In the genomic region with DNA sequence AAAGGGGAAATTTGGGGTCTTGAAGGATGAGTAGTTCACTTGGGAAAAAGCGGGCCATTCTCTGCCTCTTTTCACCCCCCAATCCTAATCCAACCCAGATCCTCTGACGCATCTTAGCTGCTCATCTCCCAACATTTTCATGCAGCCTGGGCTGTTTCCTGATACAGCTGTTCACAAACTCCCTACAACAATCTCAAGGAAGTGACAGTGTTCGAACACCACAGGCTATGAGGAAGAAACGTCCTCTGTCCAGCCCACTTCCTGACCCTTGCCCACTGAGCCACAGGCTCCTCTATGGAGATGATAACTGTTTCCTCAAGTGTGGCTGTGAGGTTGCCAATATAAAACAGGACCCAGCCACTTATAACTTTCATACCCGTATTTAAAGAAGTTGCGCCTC, we compare ENCODE assay signal across 18 cellular contexts. TPM values are rescaled to one million over a fixed set of nuclear protein-coding genes. Genes with fewer than 3 reads are reported as not detected.
DNase-seq lines count a peak whose midpoint lies in the region; ATAC-seq and TF ChIP-seq lines count a peak whose summit lies in the region.
"Had no signal": no experiment of that assay in that cellular context is flagged by ENCODE, and none has a peak within 500 bp of the region (broad histone marks: within the 10 kb centered on the region; RNA-seq: fewer than 3 reads in every experiment).

No MANE protein-coding gene starts in this region.

- H3K36me3 Mint-ChIP-seq in CD8-positive, alpha-beta memory T cell: peaks cover 0 to 2% (median 0%) of the 10 kb centered on the region in 3 donors
- H3K36me3 Mint-ChIP-seq in dendritic cell treated with granulocyte-macrophage colony-stimulating factor and Interleukin-4, amounts not matched to agents 40 ng/mL and 50 ng/mL, for 4 days (ENCODE audit: low read depth): no peaks in the 10 kb centered on the region
- no peaks in the 10 kb centered on the region for H3K36me3 Mint-ChIP-seq in neural crest cell (ENCODE audit: low read depth)

- H2AFZ ChIP-seq in Loucy (ENCODE audit: low read length): peak overlapping the region; percentile 21; the same call in 1 of the 2 replicates

- H3K9me2 ChIP-seq in Loucy (replicated peaks; ENCODE audit: low read depth, low read length): no peaks in the 10 kb centered on the region

- H3K27me3 Mint-ChIP-seq in CD8-positive, alpha-beta memory T cell: peaks cover 35 to 37% of the 10 kb centered on the region in 2 donors
- H3K27me3 Mint-ChIP-seq in dendritic cell treated with granulocyte-macrophage colony-stimulating factor and Interleukin-4, amounts not matched to agents 40 ng/mL and 50 ng/mL, for 4 days: peaks cover 66% of the 10 kb centered on the region
- peaks cover 64% of the 10 kb centered on the region for H3K27me3 Mint-ChIP-seq in neural crest cell (ENCODE audit: low read depth)

- no peak overlapping the region for H3K4me3 ChIP-seq in CD8-positive, alpha-beta memory T cell (ENCODE audit: low read length)
- H3K4me3 ChIP-seq in Loucy (ENCODE audit: low read length, poor library complexity, severe bottlenecking) (peak overlapping the region; percentile 6), left lung (no peak overlapping the region)
- H3K4me3 ChIP-seq: GM12878, right atrium auricular region, SJSA1 had no signal

- peaks cover 3% of the 10 kb centered on the region for H3K27me3 ChIP-seq in CD8-positive, alpha-beta memory T cell (ENCODE audit: insufficient read depth, low read length, poor library complexity, severe bottlenecking)
- H3K27me3 ChIP-seq in Loucy (ENCODE audit: insufficient read depth, low read length, poor library complexity, severe bottlenecking) (no peaks in the 10 kb centered on the region), left lung (peaks cover 12 to 87% of the 10 kb centered on the region in 2 donors)

- H4K20me1 ChIP-seq in Loucy (ENCODE audit: insufficient read depth, low read length, poor library complexity, severe bottlenecking): no peaks in the 10 kb centered on the region

- H3K27ac Mint-ChIP-seq in CD8-positive, alpha-beta memory T cell: peak overlapping the region in 3 of 8 donors; percentile 3 to 76 (median 57)
- H3K27ac Mint-ChIP-seq in dendritic cell treated with granulocyte-macrophage colony-stimulating factor and Interleukin-4, amounts not matched to agents 40 ng/mL and 50 ng/mL, for 4 days: peak overlapping the region; percentile 90
- H3K27ac Mint-ChIP-seq in neural crest cell (ENCODE audit: unreplicated experiment): no peak overlapping the region
- H3K27ac Mint-ChIP-seq: memory B cell had no signal

- H3K9me3 Mint-ChIP-seq in CD8-positive, alpha-beta memory T cell: no peaks in the 10 kb centered on the region
- H3K9me3 Mint-ChIP-seq in dendritic cell treated with granulocyte-macrophage colony-stimulating factor and Interleukin-4, amounts not matched to agents 40 ng/mL and 50 ng/mL, for 4 days: no peaks in the 10 kb centered on the region
- H3K9me3 Mint-ChIP-seq in neural crest cell: no peaks in the 10 kb centered on the region

- H3K4me3 Mint-ChIP-seq in CD8-positive, alpha-beta memory T cell: peak overlapping the region in 4 of 7 donors; percentile 36 to 60 (median 52)
- peak overlapping the region; percentile 31 for H3K4me3 Mint-ChIP-seq in dendritic cell treated with granulocyte-macrophage colony-stimulating factor and Interleukin-4, amounts not matched to agents 40 ng/mL and 50 ng/mL, for 4 days
- peak overlapping the region; percentile 71 for H3K4me3 Mint-ChIP-seq in neural crest cell

- no peaks in the 10 kb centered on the region for H3F3A ChIP-seq in Loucy (ENCODE audit: low read depth)

- H3K36me3 ChIP-seq in CD8-positive, alpha-beta memory T cell (ENCODE audit: insufficient read depth, low read length): no peaks in the 10 kb centered on the region
- no peaks in the 10 kb centered on the region for H3K36me3 ChIP-seq in Loucy (ENCODE audit: insufficient read depth, low read length)
- H3K36me3 ChIP-seq in left lung: no peaks in the 10 kb centered on the region
- H3K36me3 ChIP-seq: brain microvascular endothelial cell, right atrium auricular region, SJSA1 had no signal

- no peak for ATAC-seq in HG03460 (IDR thresholded peaks at IDR 0.05; ENCODE audit: unreplicated experiment)
- ATAC-seq in HG02571 (IDR thresholded peaks at IDR 0.05; ENCODE audit: unreplicated experiment): no peak
- ATAC-seq in left lung: no peak
- ATAC-seq: GM12878 had no signal

- CTCF ChIA-PET in CD8-positive, alpha-beta memory T cell (lab: Charles Lee): interaction anchor here (0.8 to 1.7 kb wide), 4 partner anchors 11 to 94 kb away, joined by 3 to 5 read pairs (median 4); no protein-coding TSS in a partner anchor

- H3K4me2 ChIP-seq in Loucy (ENCODE audit: low read depth, low read length, poor library complexity, severe bottlenecking): peak overlapping the region; percentile 51

- DNase-seq in CD8-positive, alpha-beta memory T cell: no peak
- DNase-seq in neural crest cell (ENCODE audit: low read depth, low spot score): no peak
- DNase-seq in left lung: no peak
- DNase-seq: brain microvascular endothelial cell, DMS53, NCI-H146, NCI-H69 had no signal

- no peaks in the 10 kb centered on the region for H3K79me2 ChIP-seq in Loucy (ENCODE audit: insufficient read depth, low read length)

- H3K9ac ChIP-seq in Loucy (ENCODE audit: low read depth, low read length, poor library complexity, severe bottlenecking): peak overlapping the region; percentile 50

- POLR2A ChIA-PET in CD8-positive, alpha-beta memory T cell (lab: Charles Lee): no interaction called here

- no peak overlapping the region for H3K27ac ChIP-seq in CD8-positive, alpha-beta memory T cell (ENCODE audit: low read depth, low read length)
- no peak overlapping the region for H3K27ac ChIP-seq in left lung
- H3K27ac ChIP-seq: brain microvascular endothelial cell, right atrium auricular region, SJSA1 had no signal

- TF ChIP-seq CTCF in Loucy (conservative IDR thresholded peaks at IDR 0.05; ENCODE audit: low read length): no peak
- no peak for TF ChIP-seq CTCF in neural crest cell (conservative IDR thresholded peaks at IDR 0.05)
- no peak for TF ChIP-seq CTCF in left lung (IDR thresholded peaks at IDR 0.05)

- H3K9me3 ChIP-seq in CD8-positive, alpha-beta memory T cell (ENCODE audit: low read length): no peaks in the 10 kb centered on the region
- H3K9me3 ChIP-seq in Loucy (ENCODE audit: insufficient read depth, low read depth, low read length) (no peaks in the 10 kb centered on the region), left lung (no peaks in the 10 kb centered on the region)
- H3K9me3 ChIP-seq: right atrium auricular region, SJSA1 had no signal

- H3K4me1 Mint-ChIP-seq in CD8-positive, alpha-beta memory T cell: peaks cover 19 to 35% (median 34%) of the 10 kb centered on the region in 3 donors
- peaks cover 54% of the 10 kb centered on the region for H3K4me1 Mint-ChIP-seq in dendritic cell treated with granulocyte-macrophage colony-stimulating factor and Interleukin-4, amounts not matched to agents 40 ng/mL and 50 ng/mL, for 4 days (ENCODE audit: low read depth)
- peaks cover 31% of the 10 kb centered on the region for H3K4me1 Mint-ChIP-seq in neural crest cell

- peaks cover 28% of the 10 kb centered on the region for H3K4me1 ChIP-seq in CD8-positive, alpha-beta memory T cell (ENCODE audit: insufficient read depth, low read length)
- H3K4me1 ChIP-seq in Loucy (ENCODE audit: insufficient read depth, low read length, poor library complexity, severe bottlenecking) (peaks cover 18% of the 10 kb centered on the region), left lung (peaks cover 0 to 42% of the 10 kb centered on the region in 2 donors)

- intact Hi-C loops in dendritic cell treated with granulocyte-macrophage colony-stimulating factor and Interleukin-4, amounts not matched to agents 40 ng/mL and 50 ng/mL, for 4 days (cut with micrococcal nuclease): no loop called here
- intact Hi-C loops in left lung (cut with DNase I): no loop called here

RNA-seq across cellular contexts. Expression of gene LMTK3, which starts 16.2 kb away (rescaled TPM):
- total RNA-seq in CD8-positive, alpha-beta memory T cell: 1 to 10 TPM; 4.6 to 4.7 TPM
- not detected for polyA plus RNA-seq in CD8-positive, alpha-beta memory T cell
- 3.1 and 3.3 TPM in 2 replicates for total RNA-seq in neural crest cell
- 1 to 10 TPM; 4.4 to 9.5 TPM for total RNA-seq in left lung
- total RNA-seq: H4, SJSA1, subcutaneous adipose tissue had no signal

RNA-seq across cellular contexts. Expression of gene CYTH2, which starts 26.2 kb away (rescaled TPM):
- 10 to 100 TPM; 30.7 to 33.3 TPM for total RNA-seq in CD8-positive, alpha-beta memory T cell
- polyA plus RNA-seq in CD8-positive, alpha-beta memory T cell: 34.8 TPM
- total RNA-seq in neural crest cell (172 and 196 TPM in 2 replicates), left lung (10 to 100 TPM; 49.8 to 65.9 TPM)

RNA-seq across cellular contexts. Expression of gene KCNJ14, which starts 40.0 kb away (rescaled TPM):
- total RNA-seq in CD8-positive, alpha-beta memory T cell: 1 to 10 TPM; 1.8 to 2.0 TPM
- polyA plus RNA-seq in CD8-positive, alpha-beta memory T cell: 0.12 TPM
- total RNA-seq in neural crest cell: 1.5 and 2.0 TPM in 2 replicates
- total RNA-seq in left lung: under 1 TPM; 0.52 to 0.61 TPM

RNA-seq across cellular contexts. Expression of gene GRWD1, which starts 49.6 kb away (rescaled TPM):
- total RNA-seq in CD8-positive, alpha-beta memory T cell: 100 to 1,000 TPM; 105 to 107 TPM
- polyA plus RNA-seq in CD8-positive, alpha-beta memory T cell: 45.6 TPM
- total RNA-seq in neural crest cell (52.1 and 56.1 TPM in 2 replicates), left lung (10 to 100 TPM; 21.5 to 33.8 TPM)

RNA-seq across cellular contexts. Expression of gene SULT2B1, which starts 56.6 kb away (rescaled TPM):
- total RNA-seq in CD8-positive, alpha-beta memory T cell: not detected
- not detected for polyA plus RNA-seq in CD8-positive, alpha-beta memory T cell
- not detected in 2 replicates for total RNA-seq in neural crest cell
- total RNA-seq in left lung: 1 to 10 TPM; 2.8 to 6.3 TPM
- total RNA-seq: epithelial cell of proximal tubule, GM12878, right atrium auricular region, subcutaneous adipose tissue had no signal
